ENCODE assay signal across 1 cellular context in the genomic region with DNA sequence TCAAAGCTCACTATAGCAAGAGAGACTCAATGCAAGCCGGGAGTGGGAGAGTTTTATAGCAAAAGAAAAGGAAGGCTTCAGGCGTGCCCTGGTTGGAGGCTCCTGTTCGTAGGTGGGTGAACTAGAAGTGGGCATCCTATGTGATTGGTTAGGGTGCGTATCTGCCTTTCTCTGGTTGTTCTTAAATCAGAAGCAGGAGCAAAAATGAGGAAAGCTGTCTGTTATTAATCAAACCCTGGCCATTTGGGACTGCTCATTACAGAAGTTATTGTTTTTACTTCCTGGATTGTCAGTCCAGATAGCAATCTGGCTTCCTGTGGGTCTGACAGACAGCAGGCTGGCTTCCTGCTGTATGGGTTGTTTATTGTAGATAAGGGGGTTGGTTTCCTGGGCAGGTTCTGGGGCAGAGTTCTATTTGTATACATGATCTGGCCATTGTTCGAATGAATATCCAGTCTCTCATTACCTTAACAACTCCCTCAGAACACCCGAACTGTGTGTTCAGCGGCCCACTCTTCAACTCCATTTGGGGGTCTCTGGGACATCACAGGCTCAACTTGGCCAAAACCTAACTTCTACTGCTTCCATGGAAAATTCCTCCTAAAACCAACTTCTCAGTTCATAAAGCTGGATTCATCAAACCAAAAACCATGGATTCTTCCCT.
TF ChIP-seq lines count a peak whose summit lies in the region.

No MANE protein-coding gene starts in this region.

TF ChIP-seq in GM23338, 12 proteins besides CTCF, POLR2A, EP300 and RAD21 (continued from another document):
- TF ChIP-seq, protein P1, sequence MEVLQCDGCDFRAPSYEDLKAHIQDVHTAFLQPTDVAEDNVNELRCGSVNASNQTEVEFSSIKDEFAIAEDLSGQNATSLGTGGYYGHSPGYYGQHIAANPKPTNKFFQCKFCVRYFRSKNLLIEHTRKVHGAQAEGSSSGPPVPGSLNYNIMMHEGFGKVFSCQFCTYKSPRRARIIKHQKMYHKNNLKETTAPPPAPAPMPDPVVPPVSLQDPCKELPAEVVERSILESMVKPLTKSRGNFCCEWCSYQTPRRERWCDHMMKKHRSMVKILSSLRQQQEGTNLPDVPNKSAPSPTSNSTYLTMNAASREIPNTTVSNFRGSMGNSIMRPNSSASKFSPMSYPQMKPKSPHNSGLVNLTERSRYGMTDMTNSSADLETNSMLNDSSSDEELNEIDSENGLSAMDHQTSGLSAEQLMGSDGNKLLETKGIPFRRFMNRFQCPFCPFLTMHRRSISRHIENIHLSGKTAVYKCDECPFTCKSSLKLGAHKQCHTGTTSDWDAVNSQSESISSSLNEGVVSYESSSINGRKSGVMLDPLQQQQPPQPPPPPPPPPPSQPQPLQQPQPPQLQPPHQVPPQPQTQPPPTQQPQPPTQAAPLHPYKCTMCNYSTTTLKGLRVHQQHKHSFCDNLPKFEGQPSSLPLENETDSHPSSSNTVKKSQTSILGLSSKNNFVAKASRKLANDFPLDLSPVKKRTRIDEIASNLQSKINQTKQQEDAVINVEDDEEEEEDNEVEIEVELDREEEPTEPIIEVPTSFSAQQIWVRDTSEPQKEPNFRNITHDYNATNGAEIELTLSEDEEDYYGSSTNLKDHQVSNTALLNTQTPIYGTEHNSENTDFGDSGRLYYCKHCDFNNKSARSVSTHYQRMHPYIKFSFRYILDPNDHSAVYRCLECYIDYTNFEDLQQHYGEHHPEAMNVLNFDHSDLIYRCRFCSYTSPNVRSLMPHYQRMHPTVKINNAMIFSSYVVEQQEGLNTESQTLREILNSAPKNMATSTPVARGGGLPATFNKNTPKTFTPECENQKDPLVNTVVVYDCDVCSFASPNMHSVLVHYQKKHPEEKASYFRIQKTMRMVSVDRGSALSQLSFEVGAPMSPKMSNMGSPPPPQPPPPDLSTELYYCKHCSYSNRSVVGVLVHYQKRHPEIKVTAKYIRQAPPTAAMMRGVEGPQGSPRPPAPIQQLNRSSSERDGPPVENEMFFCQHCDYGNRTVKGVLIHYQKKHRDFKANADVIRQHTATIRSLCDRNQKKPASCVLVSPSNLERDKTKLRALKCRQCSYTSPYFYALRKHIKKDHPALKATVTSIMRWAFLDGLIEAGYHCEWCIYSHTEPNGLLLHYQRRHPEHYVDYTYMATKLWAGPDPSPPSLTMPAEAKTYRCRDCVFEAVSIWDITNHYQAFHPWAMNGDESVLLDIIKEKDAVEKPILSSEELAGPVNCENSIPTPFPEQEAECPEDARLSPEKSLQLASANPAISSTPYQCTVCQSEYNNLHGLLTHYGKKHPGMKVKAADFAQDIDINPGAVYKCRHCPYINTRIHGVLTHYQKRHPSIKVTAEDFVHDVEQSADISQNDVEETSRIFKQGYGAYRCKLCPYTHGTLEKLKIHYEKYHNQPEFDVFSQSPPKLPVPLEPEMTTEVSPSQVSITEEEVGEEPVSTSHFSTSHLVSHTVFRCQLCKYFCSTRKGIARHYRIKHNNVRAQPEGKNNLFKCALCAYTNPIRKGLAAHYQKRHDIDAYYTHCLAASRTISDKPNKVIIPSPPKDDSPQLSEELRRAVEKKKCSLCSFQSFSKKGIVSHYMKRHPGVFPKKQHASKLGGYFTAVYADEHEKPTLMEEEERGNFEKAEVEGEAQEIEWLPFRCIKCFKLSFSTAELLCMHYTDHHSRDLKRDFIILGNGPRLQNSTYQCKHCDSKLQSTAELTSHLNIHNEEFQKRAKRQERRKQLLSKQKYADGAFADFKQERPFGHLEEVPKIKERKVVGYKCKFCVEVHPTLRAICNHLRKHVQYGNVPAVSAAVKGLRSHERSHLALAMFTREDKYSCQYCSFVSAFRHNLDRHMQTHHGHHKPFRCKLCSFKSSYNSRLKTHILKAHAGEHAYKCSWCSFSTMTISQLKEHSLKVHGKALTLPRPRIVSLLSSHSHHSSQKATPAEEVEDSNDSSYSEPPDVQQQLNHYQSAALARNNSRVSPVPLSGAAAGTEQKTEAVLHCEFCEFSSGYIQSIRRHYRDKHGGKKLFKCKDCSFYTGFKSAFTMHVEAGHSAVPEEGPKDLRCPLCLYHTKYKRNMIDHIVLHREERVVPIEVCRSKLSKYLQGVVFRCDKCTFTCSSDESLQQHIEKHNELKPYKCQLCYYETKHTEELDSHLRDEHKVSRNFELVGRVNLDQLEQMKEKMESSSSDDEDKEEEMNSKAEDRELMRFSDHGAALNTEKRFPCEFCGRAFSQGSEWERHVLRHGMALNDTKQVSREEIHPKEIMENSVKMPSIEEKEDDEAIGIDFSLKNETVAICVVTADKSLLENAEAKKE (CRISPR knock-in tag; IDR thresholded peaks at IDR 0.05), result no peak
- TF ChIP-seq POLR2AphosphoS5 (IDR thresholded peaks at IDR 0.05; ENCODE audit: low read depth) (no peak), EZH2 (IDR thresholded peaks at IDR 0.05; ENCODE audit: low read depth, unreplicated experiment) (no peak), JUNB (IDR thresholded peaks at IDR 0.05; ENCODE audit: unreplicated experiment) (no peak), EZH2phosphoT487 (IDR thresholded peaks at IDR 0.05; ENCODE audit: unreplicated experiment) (no peak), STAT1 (IDR thresholded peaks at IDR 0.05; ENCODE audit: unreplicated experiment) (no peak), ZNF331 (CRISPR knock-in tag; IDR thresholded peaks at IDR 0.05; ENCODE audit: low read depth) (no peak), CREB1 (CRISPR knock-in tag; IDR thresholded peaks at IDR 0.05; ENCODE audit: low read depth) (no peak), NANOG (IDR thresholded peaks at IDR 0.05; ENCODE audit: borderline replicate concordance) (no peak)
